14 cellular contexts compared by ENCODE assay signal in genomic region chr3:12350151-12350813, GRCh38.
DNase-seq lines count a peak whose midpoint lies in the region; ATAC-seq and TF ChIP-seq lines count a peak whose summit lies in the region.
"Had no signal": no experiment of that assay in that cellular context is flagged by ENCODE, and none has a peak within 500 bp of the region (broad histone marks: within the 10 kb centered on the region; RNA-seq: fewer than 3 reads in every experiment).

No MANE protein-coding gene starts in this region.

- TF ChIP-seq CTCF in left lung (IDR thresholded peaks at IDR 0.05) (no peak), testis (IDR thresholded peaks at IDR 0.05) (no peak), GM13977 (IDR thresholded peaks at IDR 0.05; ENCODE audit: extremely low read depth, insufficient read depth, missing control alignments) (no peak)

- H3K9me3 ChIP-seq in left lung, result no peaks in the 10 kb centered on the region
- no peaks in the 10 kb centered on the region for H3K9me3 ChIP-seq in testis

- DNase-seq in MV-4-11 (lab: John Stamatoyannopoulos, UW) (peak; percentile 88), cerebellar cortex (ENCODE audit: low spot score) (peak; percentile 5), left lung (peak in 1 of 2 donors; percentile 38), testis (peak; percentile 55), GM13977 (ENCODE audit: low spot score) (no peak), NCI-H1417 (lab: John Stamatoyannopoulos, UW) (no peak), foreskin melanocyte (no peak)
- DNase-seq: activated B cell treated with CpG ODN at 0.5 μM for 24 hours; CD8-positive, alpha-beta memory T cell; naive B cell; NCI-H2081 treated with DMSO at 0.1 percent for 48 hours; RPMI8226; stimulated activated naive CD8-positive, alpha-beta T cell treated with anti-CD3 and anti-CD28 coated beads, Interleukin-15, Interleukin-2, amounts not matched to agents 100 U/mL and 50 U/mL, for 24 hours had no signal

- intact Hi-C loops in left lung (cut with DNase I), result no loop called here
- intact Hi-C loops in testis (cut with DNase I; ENCODE audit: low total_unique reads), result no loop called here

- in situ Hi-C loops in GM13977 (cut with MboI; ENCODE audit: low pct_unique_long_range_greater_than_20kb, low sequenced_read_pairs, unreplicated experiment), result no loop called here

- H3K4me1 ChIP-seq in left lung (peaks cover 0 to 52% of the 10 kb centered on the region in 2 donors), testis (peaks cover 4% of the 10 kb centered on the region)

- H3K4me3 ChIP-seq in left lung (no peak overlapping the region), testis (no peak overlapping the region)

- TF ChIP-seq POLR2A in testis (IDR thresholded peaks at IDR 0.05), result no peak

- ATAC-seq in left lung (peak; percentile 59), GM18909 (IDR thresholded peaks at IDR 0.05; ENCODE audit: poor library complexity, unreplicated experiment) (no peak)
- ATAC-seq: stimulated activated naive CD8-positive, alpha-beta T cell treated with anti-CD3 and anti-CD28 coated beads, Interleukin-15, Interleukin-2, amounts not matched to agents 100 U/mL and 50 U/mL, for 24 hours had no signal

- no peaks in the 10 kb centered on the region for H3K36me3 ChIP-seq in left lung
- no peaks in the 10 kb centered on the region for H3K36me3 ChIP-seq in testis (ENCODE audit: low read depth, missing control alignments)

- H3K27me3 ChIP-seq in left lung, result no peaks in the 10 kb centered on the region
- H3K27me3 ChIP-seq in testis, result no peaks in the 10 kb centered on the region

- 33 to 48% methylated on average over 8 of the region's 8 CpGs for WGBS in testis, 2 donors

- H3K27ac ChIP-seq in left lung (peak overlapping the region in 1 of 2 donors; percentile 39), testis (no peak overlapping the region)

Comparison
In these comparisons a context has a peak if more than half of its experiments do, and no peak if none do; other contexts are left out.
1. DNase-seq: peak in MV-4-11 (single experiment), cerebellar cortex (single experiment) and testis (single experiment); none in GM13977 (single experiment), NCI-H1417 (0 of 3) and foreskin melanocyte (single experiment).